Comparison of ENCODE assay signal across 13 cellular contexts in the genomic region with DNA sequence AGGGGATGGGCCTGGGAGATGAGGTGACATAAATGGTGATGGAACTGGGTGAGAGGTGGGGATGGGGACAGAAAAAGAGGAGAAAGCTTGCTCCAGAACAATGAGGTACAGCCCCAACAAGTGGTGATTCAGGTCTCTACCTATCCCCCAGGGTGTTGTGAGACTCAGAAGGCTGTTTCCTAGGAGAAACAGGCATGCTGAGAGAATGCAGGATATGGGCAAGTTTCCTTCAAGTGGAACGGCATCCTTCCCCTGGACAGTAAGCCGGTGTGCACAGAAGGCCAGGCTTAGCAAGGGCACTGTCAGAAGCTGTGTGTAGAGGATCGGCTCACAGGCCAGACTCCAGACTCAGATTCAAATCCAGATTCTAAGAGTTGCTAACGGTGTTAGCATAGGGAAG. TPM values are rescaled to one million over a fixed set of nuclear protein-coding genes. Genes with fewer than 3 reads are reported as not detected.
A peak's percentile ranks its signal among the peaks of the same experiment; 100 is the strongest.
DNase-seq lines count a peak whose midpoint lies in the region; ATAC-seq, FAIRE-seq and TF ChIP-seq lines count a peak whose summit lies in the region.
"Had no signal": no experiment of that assay in that cellular context is flagged by ENCODE, and none has a peak within 500 bp of the region (broad histone marks: within the 10 kb centered on the region; RNA-seq: fewer than 3 reads in every experiment).

No MANE protein-coding gene starts in this region.

- peak overlapping the region; percentile 47 for H3K27ac Mint-ChIP-seq in activated T-helper 17 cell treated with anti-CD3 and anti-CD28 coated beads, Interleukin-2, amount 50 U/mL, for 72 hours
- H3K27ac Mint-ChIP-seq: IgD-negative memory B cell had no signal

- peaks cover 56% of the 10 kb centered on the region for H3K36me3 Mint-ChIP-seq in activated T-helper 17 cell treated with anti-CD3 and anti-CD28 coated beads, Interleukin-2, amount 50 U/mL, for 72 hours (ENCODE audit: low read depth)
- H3K36me3 Mint-ChIP-seq: IgD-negative memory B cell, memory B cell had no signal

- FAIRE-seq in RCC 7860 (lab: Jason Lieb, UNC), result no peak

- peaks cover 9% of the 10 kb centered on the region for H3K4me1 Mint-ChIP-seq in activated T-helper 17 cell treated with anti-CD3 and anti-CD28 coated beads, Interleukin-2, amount 50 U/mL, for 72 hours

- peak overlapping the region in 19 of 21 experiments; percentile 5 to 81 (median 61) for H3K27ac ChIP-seq in skin epidermis

- TF ChIP-seq CTCF in fibroblast of mammary gland (conservative IDR thresholded peaks at IDR 0.05; ENCODE audit: control insufficient read depth, insufficient read depth, low read depth, low read length), result no peak

- no peak overlapping the region for H3K4me3 ChIP-seq in fibroblast of mammary gland (ENCODE audit: control insufficient read depth, low read depth, low read length)
- H3K4me3 ChIP-seq in skin epidermis, result no peak overlapping the region

- H3K9me3 Mint-ChIP-seq in activated T-helper 17 cell treated with anti-CD3 and anti-CD28 coated beads, Interleukin-2, amount 50 U/mL, for 72 hours, result no peaks in the 10 kb centered on the region
- H3K9me3 Mint-ChIP-seq: IgD-negative memory B cell; memory B cell; stimulated activated naive CD8-positive, alpha-beta T cell treated with anti-CD3 and anti-CD28 coated beads, Interleukin-15, amount 100 ng/mL, for 72 hours had no signal

- DNase-seq in GM03348 (ENCODE audit: low spot score) (peak; percentile 47), fibroblast of mammary gland (ENCODE audit: low read depth) (peak; percentile 82), NCI-H510A (lab: John Stamatoyannopoulos, UW) (no peak), RCC 7860 (ENCODE audit: low spot score) (no peak)
- DNase-seq in activated CD4-positive, alpha-beta T cell treated with anti-CD3 and anti-CD28 coated beads for 48 hours, result no peak
- DNase-seq: activated gamma-delta T cell treated with Interleukin-2 at 50 U/mL for 16 hours; NCI-H1930; stimulated activated naive CD8-positive, alpha-beta T cell treated with anti-CD3 and anti-CD28 coated beads, Interleukin-15, amount 100 ng/mL, for 72 hours had no signal

- no peaks in the 10 kb centered on the region for H3K27me3 Mint-ChIP-seq in activated T-helper 17 cell treated with anti-CD3 and anti-CD28 coated beads, Interleukin-2, amount 50 U/mL, for 72 hours
- H3K27me3 Mint-ChIP-seq: IgD-negative memory B cell; memory B cell; stimulated activated naive CD8-positive, alpha-beta T cell treated with anti-CD3 and anti-CD28 coated beads, Interleukin-15, amount 100 ng/mL, for 72 hours had no signal

- ATAC-seq in activated T-helper 17 cell treated with anti-CD3 and anti-CD28 coated beads, Interleukin-2, amount 50 U/mL, for 72 hours (replicated peaks), result no peak
- no peak for ATAC-seq in GM19023 (IDR thresholded peaks at IDR 0.05; ENCODE audit: unreplicated experiment)
- ATAC-seq: stimulated activated naive CD8-positive, alpha-beta T cell treated with anti-CD3 and anti-CD28 coated beads, Interleukin-15, amount 100 ng/mL, for 72 hours had no signal

- H3K4me3 Mint-ChIP-seq in activated T-helper 17 cell treated with anti-CD3 and anti-CD28 coated beads, Interleukin-2, amount 50 U/mL, for 72 hours, result no peak overlapping the region
- H3K4me3 Mint-ChIP-seq: stimulated activated naive CD8-positive, alpha-beta T cell treated with anti-CD3 and anti-CD28 coated beads, Interleukin-15, amount 100 ng/mL, for 72 hours had no signal

RNA-seq across cellular contexts. Expression of a gene that starts 34.1 kb away (rescaled TPM):
- total RNA-seq in activated T-helper 17 cell treated with anti-CD3 and anti-CD28 coated beads, Interleukin-2, amount 50 U/mL, for 72 hours, result under 1 TPM in 1 of 2 donors, not detected in 1; 0.11 TPM

Comparison
In these comparisons a context has a peak if more than half of its experiments do, and no peak if none do; other contexts are left out.
1. DNase-seq: peak in GM03348 (single experiment) and fibroblast of mammary gland (single experiment); none in activated CD4-positive, alpha-beta T cell treated with anti-CD3 and anti-CD28 coated beads for 48 hours (single experiment), NCI-H510A (single experiment) and RCC 7860 (single experiment).